ENCODE assay signal across 8 cellular contexts in genomic region chr4:53490965-53491622, GRCh38.
A peak's percentile ranks its signal among the peaks of the same experiment; 100 is the strongest.
DNase-seq lines count a peak whose midpoint lies in the region; ATAC-seq and TF ChIP-seq lines count a peak whose summit lies in the region.

No MANE protein-coding gene starts in this region.

- peaks cover 25% of the 10 kb centered on the region for H3K4me1 Mint-ChIP-seq in osteocyte (ENCODE audit: unreplicated experiment)
- H3K4me1 Mint-ChIP-seq in CD4-positive, alpha-beta T cell (ENCODE audit: low read depth): no peaks in the 10 kb centered on the region

- H3K27me3 ChIP-seq in esophagus muscularis mucosa: no peaks in the 10 kb centered on the region
- H3K27me3 ChIP-seq in CD4-positive, alpha-beta T cell (ENCODE audit: control insufficient read depth, insufficient read depth, low read length): peaks cover 10% of the 10 kb centered on the region

- TF ChIP-seq CTCF in HFF-Myc (IDR thresholded peaks at IDR 0.05; ENCODE audit: low read depth, low read length, missing control alignments): peak; percentile 72
- peak; percentile 45 to 65 (median 52) for TF ChIP-seq CTCF in esophagus muscularis mucosa (IDR thresholded peaks at IDR 0.05)
- TF ChIP-seq CTCF in osteocyte (IDR thresholded peaks at IDR 0.05): peak; percentile 73
- TF ChIP-seq CTCF in CD4-positive, alpha-beta T cell (IDR thresholded peaks at IDR 0.05): no peak

- peak overlapping the region in 1 of 4 donors; percentile 22 for H3K27ac ChIP-seq in esophagus muscularis mucosa (replicated peaks in 1 of 4)
- no peak overlapping the region for H3K27ac ChIP-seq in CD4-positive, alpha-beta T cell (ENCODE audit: low read depth, low read length)

- H3K4me3 ChIP-seq in HFF-Myc (replicated peaks; ENCODE audit: low read depth, low read length) (no peak overlapping the region), esophagus muscularis mucosa (no peak overlapping the region)

- no peak for TF ChIP-seq EP300 in esophagus muscularis mucosa (IDR thresholded peaks at IDR 0.05)

- DNase-seq in COR-L47 (lab: John Stamatoyannopoulos, UW) (peak; percentile 2), HFF-Myc (ENCODE audit: extremely low read depth, low read depth) (peak; percentile 88), RPMI7951 (ENCODE audit: low read depth) (peak; percentile 74), esophagus muscularis mucosa (ENCODE audit: extremely low spot score) (no peak), osteocyte (ENCODE audit: extremely low spot score, unreplicated experiment) (no peak), NCI-H128 (lab: John Stamatoyannopoulos, UW; ENCODE audit: unreplicated experiment) (no peak)
- DNase-seq in CD4-positive, alpha-beta T cell: no peak

- H3K4me1 ChIP-seq in esophagus muscularis mucosa: peaks cover 0 to 3% (median 1%) of the 10 kb centered on the region in 4 donors

- intact Hi-C loops in esophagus muscularis mucosa (cut with DNase I): no loop called here
- intact Hi-C loops in CD4-positive, alpha-beta T cell (cut with DNase I, micrococcal nuclease): no loop called here

- H3K27me3 Mint-ChIP-seq in osteocyte (ENCODE audit: unreplicated experiment): no peaks in the 10 kb centered on the region
- peaks cover 14% of the 10 kb centered on the region for H3K27me3 Mint-ChIP-seq in CD4-positive, alpha-beta T cell

- 42% methylated on average over 3 of the region's 3 CpGs for WGBS in esophagus muscularis mucosa

- no peak for TF ChIP-seq POLR2A in esophagus muscularis mucosa (IDR thresholded peaks at IDR 0.05; ENCODE audit: low read depth)

- CTCF ChIA-PET in CD4-positive, alpha-beta T cell (lab: Charles Lee): no interaction called here

- H3K9me3 Mint-ChIP-seq in osteocyte (ENCODE audit: unreplicated experiment): no peaks in the 10 kb centered on the region
- no peaks in the 10 kb centered on the region for H3K9me3 Mint-ChIP-seq in CD4-positive, alpha-beta T cell

- no peaks in the 10 kb centered on the region for H3K36me3 Mint-ChIP-seq in osteocyte (ENCODE audit: unreplicated experiment)
- no peaks in the 10 kb centered on the region for H3K36me3 Mint-ChIP-seq in CD4-positive, alpha-beta T cell (ENCODE audit: low read depth)

- POLR2A ChIA-PET in CD4-positive, alpha-beta T cell (lab: Charles Lee): no interaction called here

- ATAC-seq in GM19395 (IDR thresholded peaks at IDR 0.05; ENCODE audit: unreplicated experiment): no peak
- ATAC-seq in CD4-positive, alpha-beta T cell (ENCODE audit: poor library complexity): no peak

- no peak overlapping the region for H3K4me3 Mint-ChIP-seq in osteocyte (ENCODE audit: unreplicated experiment)
- no peak overlapping the region for H3K4me3 Mint-ChIP-seq in CD4-positive, alpha-beta T cell

- H3K9me3 ChIP-seq in esophagus muscularis mucosa: no peaks in the 10 kb centered on the region
- no peaks in the 10 kb centered on the region for H3K9me3 ChIP-seq in CD4-positive, alpha-beta T cell (ENCODE audit: control insufficient read depth, low read length)

- peaks cover 0 to 13% (median 0%) of the 10 kb centered on the region in 4 donors for H3K36me3 ChIP-seq in esophagus muscularis mucosa

- H3K27ac Mint-ChIP-seq in osteocyte (ENCODE audit: unreplicated experiment): peak overlapping the region; percentile 72
- H3K27ac Mint-ChIP-seq in CD4-positive, alpha-beta T cell: no peak overlapping the region

Comparison
In these comparisons a context has a peak if more than half of its experiments do, and no peak if none do; other contexts are left out.
1. DNase-seq: peak in COR-L47 (single experiment), HFF-Myc (single experiment) and RPMI7951 (single experiment); none in esophagus muscularis mucosa (single experiment), osteocyte (single experiment), NCI-H128 (single experiment) and CD4-positive, alpha-beta T cell (0 of 10).